ENCODE assay signal across 9 cellular contexts in the genomic region with DNA sequence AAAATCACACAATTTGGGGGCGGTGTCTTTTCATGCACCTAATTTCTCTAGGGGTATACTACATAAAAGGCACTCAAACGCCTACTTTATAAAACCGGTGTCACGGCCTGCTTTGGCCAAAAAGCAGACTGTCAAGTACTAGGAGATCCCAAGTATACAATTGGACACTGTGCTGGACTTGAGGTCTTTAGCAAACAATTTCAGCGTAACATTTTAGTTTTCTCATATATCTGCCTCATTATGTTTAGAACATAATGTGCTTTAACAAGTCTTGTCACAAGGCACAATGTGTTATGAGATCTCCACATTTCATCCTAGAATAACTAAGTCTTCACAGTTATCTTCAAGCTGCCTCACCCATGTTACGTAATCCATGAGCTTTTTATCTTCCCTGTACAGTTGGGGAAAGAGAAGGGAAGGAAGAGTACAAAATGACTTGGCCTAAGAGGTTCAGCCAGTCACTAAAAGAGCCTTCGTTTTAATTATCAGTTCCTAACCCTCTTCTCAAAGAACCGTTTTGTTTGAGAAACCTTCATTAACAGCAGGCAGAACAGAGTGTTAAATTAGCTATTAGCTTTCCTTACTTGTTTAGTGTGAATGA. TPM values are rescaled to one million over a fixed set of nuclear protein-coding genes. Genes with fewer than 3 reads are reported as not detected.
DNase-seq lines count a peak whose midpoint lies in the region; ATAC-seq and TF ChIP-seq lines count a peak whose summit lies in the region.
"Had no signal": no experiment of that assay in that cellular context is flagged by ENCODE, and none has a peak within 500 bp of the region (broad histone marks: within the 10 kb centered on the region; RNA-seq: fewer than 3 reads in every experiment).

No MANE protein-coding gene starts in this region.

- H3K79me1 ChIP-seq in IMR-90 (ENCODE audit: low read depth in 1 of 2, low read length in 2 of 2), result peaks cover 26% of the 10 kb centered on the region in 2 experiments

- no peak for DNase-seq in CD8-positive, alpha-beta T cell
- DNase-seq in IMR-90 (no peak), immature natural killer cell (no peak), foreskin keratinocyte (no peak), occipital lobe (lab: John Stamatoyannopoulos, UW) (no peak)
- DNase-seq in activated CD8-positive, alpha-beta T cell treated with anti-CD3 and anti-CD28 coated beads, Interleukin-2, amount 10 ng/mL, durations not matched to agents 7 days and 5 days, result no peak
- DNase-seq: pancreas had no signal

- in situ Hi-C loops in IMR-90 (cut with MboI; ENCODE audit: low sequenced_read_pairs), result no loop called here

- H2AFZ ChIP-seq in IMR-90 (replicated peaks; ENCODE audit: low read length, poor library complexity), result no peak overlapping the region

- no peak overlapping the region for H3K56ac ChIP-seq in IMR-90 (ENCODE audit: extremely low read depth, insufficient read depth, low read length)

- H3K27me3 Mint-ChIP-seq in CD8-positive, alpha-beta T cell (ENCODE audit: low read depth), result no peaks in the 10 kb centered on the region
- H3K27me3 Mint-ChIP-seq in activated CD8-positive, alpha-beta T cell treated with anti-CD3 and anti-CD28 coated beads, Interleukin-2, amount 10 ng/mL, durations not matched to agents 7 days and 5 days (ENCODE audit: low read depth), result no peaks in the 10 kb centered on the region
- peaks cover 8 to 12% (median 9%) of the 10 kb centered on the region in 3 donors for H3K27me3 Mint-ChIP-seq in immature natural killer cell (ENCODE audit: low read depth in 3 of 3)

- H2AK9ac ChIP-seq in IMR-90 (replicated peaks; ENCODE audit: low read depth, low read length, poor library complexity), result no peak overlapping the region

- no TSS peak for BruUV-seq in IMR-90 (replicated peaks; lab: Mats Ljungman, UMichigan)

- TF ChIP-seq RAD21 in IMR-90 (IDR thresholded peaks at IDR 0.05; ENCODE audit: low read length), result no peak

- no peak overlapping the region for H3K9ac ChIP-seq in IMR-90 (ENCODE audit: low read depth, low read length)

- peaks cover 59% of the 10 kb centered on the region for H3K4me1 Mint-ChIP-seq in CD8-positive, alpha-beta T cell (ENCODE audit: low read depth)
- peaks cover 52% of the 10 kb centered on the region for H3K4me1 Mint-ChIP-seq in activated CD8-positive, alpha-beta T cell treated with anti-CD3 and anti-CD28 coated beads, Interleukin-2, amount 10 ng/mL, durations not matched to agents 7 days and 5 days (ENCODE audit: low read depth)
- H3K4me1 Mint-ChIP-seq in immature natural killer cell, result peaks cover 61 to 80% of the 10 kb centered on the region in 2 donors

- no peaks in the 10 kb centered on the region for H3K27me3 ChIP-seq in CD8-positive, alpha-beta T cell (ENCODE audit: insufficient read depth, low read length)
- H3K27me3 ChIP-seq in IMR-90 (ENCODE audit: control insufficient read depth, insufficient read depth, low read length), result no peaks in the 10 kb centered on the region
- no peaks in the 10 kb centered on the region for H3K27me3 ChIP-seq in foreskin keratinocyte
- H3K27me3 ChIP-seq: pancreas had no signal

- no peak overlapping the region for H3K18ac ChIP-seq in IMR-90 (ENCODE audit: low read depth, low read length)

- H4K20me1 ChIP-seq in IMR-90 (ENCODE audit: insufficient read depth, low read length), result no peaks in the 10 kb centered on the region; the same call in 1 of the 2 replicates

- CTCF ChIA-PET in CD8-positive, alpha-beta T cell (lab: Charles Lee), result interaction anchor here (1.0 to 1.3 kb wide), 5 partner anchors 33 to 611 kb away, joined by 3 to 5 read pairs (median 3); no protein-coding TSS in a partner anchor
- CTCF ChIA-PET in IMR-90 (lab: Yijun Ruan, JAX), result no interaction called here
- CTCF ChIA-PET in activated CD8-positive, alpha-beta T cell treated with anti-CD3 and anti-CD28 coated beads, Interleukin-2, amount 10 ng/mL, durations not matched to agents 7 days and 5 days (lab: Charles Lee), result interaction anchor here (0.8 to 2.6 kb wide), 7 partner anchors 8 to 71 kb away, joined by 3 to 9 read pairs (median 4); no protein-coding TSS in a partner anchor

- TF ChIP-seq CTCF in CD8-positive, alpha-beta T cell (IDR thresholded peaks at IDR 0.05), result no peak
- TF ChIP-seq CTCF in IMR-90 (conservative IDR thresholded peaks at IDR 0.05; ENCODE audit: low read depth, low read length) (no peak), foreskin keratinocyte (conservative IDR thresholded peaks at IDR 0.05) (no peak)

- POLR2A ChIA-PET in CD8-positive, alpha-beta T cell (lab: Charles Lee), result interaction anchor here (0.6 to 1.5 kb wide), 6 partner anchors 9 to 610 kb away, joined by 3 to 4 read pairs (median 3); no protein-coding TSS in a partner anchor
- POLR2A ChIA-PET in IMR-90 (lab: Charles Lee; ENCODE audit: unreplicated experiment), result no interaction called here
- POLR2A ChIA-PET in activated CD8-positive, alpha-beta T cell treated with anti-CD3 and anti-CD28 coated beads, Interleukin-2, amount 10 ng/mL, durations not matched to agents 7 days and 5 days (lab: Charles Lee), result interaction anchor here (1.6 kb wide), 1 partner anchor 115 kb away, joined by 9 read pairs; a partner anchor contains a TSS

- dilution Hi-C loops in IMR-90 (cut with HindIII; ENCODE audit: low sequenced_read_pairs, unreplicated experiment), result no loop called here

- intact Hi-C loops in CD8-positive, alpha-beta T cell (cut with DNase I, micrococcal nuclease), result loop anchor here (2.0 to 10.0 kb wide), 7 partner anchors 20 to 1706 kb away; a partner anchor contains a TSS
- intact Hi-C loops in IMR-90 (cut with micrococcal nuclease), result loop anchor here (2.0 to 5.0 kb wide), 3 partner anchors 64 to 246 kb away; no protein-coding TSS in a partner anchor

- no peak overlapping the region for H3K4ac ChIP-seq in IMR-90 (ENCODE audit: low read depth, low read length)

- H3K27ac ChIP-seq in CD8-positive, alpha-beta T cell (ENCODE audit: low read depth, low read length), result no peak overlapping the region
- H3K27ac ChIP-seq in IMR-90 (ENCODE audit: insufficient read depth, low read length), result no peak overlapping the region
- no peak overlapping the region for H3K27ac ChIP-seq in foreskin keratinocyte

- no peak overlapping the region for H2AK5ac ChIP-seq in IMR-90 (ENCODE audit: low read depth, low read length)

- peak overlapping the region; percentile 6; the same call in 1 of the 2 replicates for H3K23ac ChIP-seq in IMR-90 (ENCODE audit: low read depth, low read length)

- no peaks in the 10 kb centered on the region for H3K36me3 ChIP-seq in CD8-positive, alpha-beta T cell (ENCODE audit: insufficient read depth, low read length)
- H3K36me3 ChIP-seq in IMR-90 (ENCODE audit: control insufficient read depth, insufficient read depth, low read length), result no peaks in the 10 kb centered on the region
- H3K36me3 ChIP-seq: pancreas had no signal

- H3K36me3 Mint-ChIP-seq in CD8-positive, alpha-beta T cell, result peaks cover 5% of the 10 kb centered on the region
- peaks cover 10% of the 10 kb centered on the region for H3K36me3 Mint-ChIP-seq in activated CD8-positive, alpha-beta T cell treated with anti-CD3 and anti-CD28 coated beads, Interleukin-2, amount 10 ng/mL, durations not matched to agents 7 days and 5 days (ENCODE audit: low read depth)
- no peaks in the 10 kb centered on the region for H3K36me3 Mint-ChIP-seq in immature natural killer cell

- H3K4me3 Mint-ChIP-seq in CD8-positive, alpha-beta T cell, result peak overlapping the region; percentile 29
- H3K4me3 Mint-ChIP-seq in activated CD8-positive, alpha-beta T cell treated with anti-CD3 and anti-CD28 coated beads, Interleukin-2, amount 10 ng/mL, durations not matched to agents 7 days and 5 days, result peak overlapping the region; percentile 87
- peak overlapping the region; percentile 72 to 95 (median 92) for H3K4me3 Mint-ChIP-seq in immature natural killer cell

- no peaks in the 10 kb centered on the region for H3K9me3 Mint-ChIP-seq in CD8-positive, alpha-beta T cell
- no peaks in the 10 kb centered on the region for H3K9me3 Mint-ChIP-seq in activated CD8-positive, alpha-beta T cell treated with anti-CD3 and anti-CD28 coated beads, Interleukin-2, amount 10 ng/mL, durations not matched to agents 7 days and 5 days (ENCODE audit: insufficient read depth)
- no peaks in the 10 kb centered on the region for H3K9me3 Mint-ChIP-seq in immature natural killer cell

- H3K4me1 ChIP-seq in CD8-positive, alpha-beta T cell (ENCODE audit: insufficient read depth, low read length), result peaks cover 36% of the 10 kb centered on the region
- H3K4me1 ChIP-seq in IMR-90 (ENCODE audit: control insufficient read depth, insufficient read depth, low read length) (peaks cover 4% of the 10 kb centered on the region), foreskin keratinocyte (peaks cover 3% of the 10 kb centered on the region)

- 0 out of 2 replicates have a peak overlapping the region, but pooled peaks have one; percentile 3 for H3K14ac ChIP-seq in IMR-90 (replicated peaks; ENCODE audit: low read depth, low read length)

- H3K4me3 ChIP-seq in CD8-positive, alpha-beta T cell (ENCODE audit: low read depth, low read length), result no peak overlapping the region
- H3K4me3 ChIP-seq in IMR-90 (ENCODE audit: insufficient read depth, low read depth, low read length), result no peak overlapping the region

- peak overlapping the region; percentile 36 for H3K4me2 ChIP-seq in IMR-90 (ENCODE audit: low read depth, low read length)

- no peak for TF ChIP-seq POLR2A in IMR-90 (IDR thresholded peaks at IDR 0.05; ENCODE audit: low read depth, low read length)

- H2BK5ac ChIP-seq in IMR-90 (ENCODE audit: low read depth, low read length, poor library complexity, severe bottlenecking), result no peak overlapping the region

- WGBS in IMR-90 (ENCODE audit: extremely low coverage in 2 of 2, insufficient read length in 1 of 2), 2 experiments, result no CpG with 5 or more reads among the region's 8 CpGs

- peaks cover 6% of the 10 kb centered on the region; the same call in 1 of the 2 replicates for H3K9me1 ChIP-seq in IMR-90 (ENCODE audit: insufficient read depth, low read length)

- ATAC-seq in CD8-positive, alpha-beta T cell, result no peak
- ATAC-seq in IMR-90 (ENCODE audit: low read depth), result no peak
- ATAC-seq in activated CD8-positive, alpha-beta T cell treated with anti-CD3 and anti-CD28 coated beads, Interleukin-2, amount 10 ng/mL, durations not matched to agents 7 days and 5 days, result no peak
- ATAC-seq in foreskin keratinocyte, result no peak
- no peak for ATAC-seq in GM21576 (IDR thresholded peaks at IDR 0.05; ENCODE audit: unreplicated experiment)
- ATAC-seq in HG03378 (IDR thresholded peaks at IDR 0.05; ENCODE audit: unreplicated experiment), result no peak
- ATAC-seq: pancreas had no signal

- H4K5ac ChIP-seq in IMR-90 (ENCODE audit: low read depth, low read length), result no peak overlapping the region

- H4K91ac ChIP-seq in IMR-90 (ENCODE audit: insufficient read depth, low read depth, low read length), result no peak overlapping the region

- no peak overlapping the region for H4K8ac ChIP-seq in IMR-90 (ENCODE audit: low read depth in 2 of 2, low read length in 2 of 2)

- H2BK120ac ChIP-seq in IMR-90 (ENCODE audit: low read depth, low read length), result no peak overlapping the region

- H3K9me3 ChIP-seq in CD8-positive, alpha-beta T cell (ENCODE audit: low read length), result no peaks in the 10 kb centered on the region
- H3K9me3 ChIP-seq in IMR-90 (ENCODE audit: control insufficient read depth, insufficient read depth, low read length), result no peaks in the 10 kb centered on the region
- H3K9me3 ChIP-seq: pancreas had no signal

- H2BK20ac ChIP-seq in IMR-90 (ENCODE audit: low read depth, low read length), result no peak overlapping the region

- H2BK15ac ChIP-seq in IMR-90 (ENCODE audit: low read depth, low read length), result no peak overlapping the region

- H3K27ac Mint-ChIP-seq in CD8-positive, alpha-beta T cell, result no peak overlapping the region
- peak overlapping the region; percentile 9 for H3K27ac Mint-ChIP-seq in activated CD8-positive, alpha-beta T cell treated with anti-CD3 and anti-CD28 coated beads, Interleukin-2, amount 10 ng/mL, durations not matched to agents 7 days and 5 days
- peak overlapping the region; percentile 80 to 99 (median 92) for H3K27ac Mint-ChIP-seq in immature natural killer cell

RNA-seq across cellular contexts. Expression of a gene that starts 1.7 kb away (rescaled TPM):
- total RNA-seq in CD8-positive, alpha-beta T cell, result 10 to 100 TPM; 11.4 to 12.3 TPM
- total RNA-seq in IMR-90 (2012; rRNA removed), result 13.4 and 22.8 TPM in 2 replicates
- polyA plus RNA-seq in IMR-90 (2012; rRNA removed), result 4.6 and 7.7 TPM in 2 replicates
- 0.77 and 1.4 TPM in 2 replicates for polyA plus RNA-seq in IMR-90 (2012; cell fraction: cytosol; rRNA removed)
- 0.90 and 7.3 TPM in 2 replicates for polyA plus RNA-seq in IMR-90 (2012; cell fraction: nucleus; rRNA removed; ENCODE audit: low replicate concordance)
- 10 to 100 TPM; 15.5 to 16.0 TPM for total RNA-seq in activated CD8-positive, alpha-beta T cell treated with anti-CD3 and anti-CD28 coated beads, Interleukin-2, amount 10 ng/mL, durations not matched to agents 7 days and 5 days
- polyA plus RNA-seq in immature natural killer cell, result 10 to 100 TPM; 14.4 to 24.3 (median 20.2) TPM
- 19.5 TPM in 2 replicates for total RNA-seq in foreskin keratinocyte
- polyA plus RNA-seq in foreskin keratinocyte, result 4.2 and 5.3 TPM in 2 replicates
- 125 TPM for total RNA-seq in occipital lobe

Comparison
In these comparisons a context has a peak if more than half of its experiments do, and no peak if none do; other contexts are left out.
1. H3K4me3 Mint-ChIP-seq: peak in every context shown above with its lines; median percentile 92 in immature natural killer cell; 87 in activated CD8-positive, alpha-beta T cell treated with anti-CD3 and anti-CD28 coated beads, Interleukin-2, amount 10 ng/mL, durations not matched to agents 7 days and 5 days; 29 in CD8-positive, alpha-beta T cell.